In the genomic region with DNA sequence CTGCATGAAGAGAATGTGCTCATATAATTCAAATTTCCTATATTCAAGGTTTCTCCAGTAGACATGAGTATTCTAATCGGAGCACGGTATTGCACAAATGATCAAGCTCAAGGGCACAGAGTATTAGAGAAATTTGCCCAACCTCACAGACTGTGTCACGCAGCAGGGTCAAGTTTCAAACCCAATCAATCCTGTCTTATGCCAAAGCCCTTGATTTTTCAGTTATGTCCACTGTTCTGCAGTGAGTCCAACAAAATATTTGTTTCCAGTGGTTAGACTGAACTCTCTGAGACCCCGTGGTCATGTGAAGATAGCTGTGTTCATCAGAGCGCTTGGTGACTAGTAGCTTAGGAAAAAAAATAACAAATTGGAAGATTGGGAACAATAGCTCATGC, we compare ENCODE assay signal across 22 cellular contexts.
"Had no signal": no experiment of that assay in that cellular context is flagged by ENCODE, and none has a peak within 500 bp of the region (broad histone marks: within the 10 kb centered on the region; RNA-seq: fewer than 3 reads in every experiment).

No MANE protein-coding gene starts in this region.

- FAIRE-seq: bronchial epithelial cell, urothelium cell line had no signal

- H3K27me3 ChIP-seq: tibial artery had no signal

- ATAC-seq: activated CD4-positive, CD25-positive, alpha-beta regulatory T cell treated with anti-CD3 and anti-CD28 coated beads, Interleukin-2, amount 50 U/mL, for 24 hours; activated CD8-positive, alpha-beta T cell treated with anti-CD3 and anti-CD28 coated beads, Interleukin-2, amount 10 ng/mL, durations not matched to agents 7 days and 5 days; effector memory CD8-positive, alpha-beta T cell; left colon; SK-N-SH treated with all-trans-retinoic acid at 6 μM for 48 hours had no signal

- DNase-seq: activated CD4-positive, alpha-beta T cell treated with anti-CD3 and anti-CD28 coated beads, Interleukin-2, amount 10 ng/mL, durations not matched to agents 7 days and 5 days; activated CD8-positive, alpha-beta T cell treated with anti-CD3 and anti-CD28 coated beads, Interleukin-2, amount 10 ng/mL, durations not matched to agents 7 days and 5 days; aorta; cerebellar nuclear complex; effector memory CD8-positive, alpha-beta T cell; foreskin fibroblast; glutamatergic neuron; hippocampal formation; islet precursor cell; midbrain; right cardiac atrium; stimulated activated CD4-positive, alpha-beta T cell treated with anti-CD3 and anti-CD28 coated beads, Interleukin-4, amount 100 ng/mL, for 24 hours; stimulated activated naive CD4-positive, alpha-beta T cell; T-helper 1 cell; T1000 had no signal

- H3K9me3 ChIP-seq: prostate gland, tibial artery had no signal

- H3K4me1 ChIP-seq: prostate gland had no signal

- H3K27ac ChIP-seq: prostate gland, tibial artery had no signal

- H3K4me3 ChIP-seq: prostate gland, tibial artery had no signal

- H3K36me3 ChIP-seq: prostate gland, tibial artery had no signal
